20 cellular contexts compared by ENCODE assay signal in the genomic region with DNA sequence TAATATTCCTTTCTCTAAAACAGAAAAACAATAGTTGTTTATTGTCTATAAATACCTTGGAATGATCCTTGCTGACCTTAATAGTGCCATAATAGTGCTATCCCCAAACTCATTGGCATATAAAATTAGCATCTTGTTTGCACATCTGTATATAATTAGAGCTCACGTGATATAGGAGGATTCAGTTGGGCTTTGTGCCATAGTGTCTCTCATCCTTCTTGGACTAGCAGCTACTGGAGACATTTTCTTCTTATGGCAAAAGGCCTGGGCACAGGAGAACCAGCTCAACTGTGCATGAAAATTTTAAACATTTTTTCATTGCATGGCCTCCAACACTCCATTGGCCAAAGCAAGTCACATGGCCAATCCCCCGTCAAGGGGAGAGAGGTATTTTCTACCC.
A peak's percentile ranks its signal among the peaks of the same experiment; 100 is the strongest.
DNase-seq lines count a peak whose midpoint lies in the region; ATAC-seq and TF ChIP-seq lines count a peak whose summit lies in the region.
"Had no signal": no experiment of that assay in that cellular context is flagged by ENCODE, and none has a peak within 500 bp of the region (broad histone marks: within the 10 kb centered on the region; RNA-seq: fewer than 3 reads in every experiment).

No MANE protein-coding gene starts in this region.

- H3K36me3 ChIP-seq in hepatocyte (replicated peaks; ENCODE audit: insufficient read depth, low read depth) = no peaks in the 10 kb centered on the region
- H3K36me3 ChIP-seq: HAP-1, MG63, Peyer's patch had no signal

- POLR2A ChIA-PET in MCF 10A (lab: Yijun Ruan, JAX) = no interaction called here

- H3K27ac Mint-ChIP-seq in HFFc6 (peak overlapping the region; percentile 70), MCF 10A (ENCODE audit: low read depth, unreplicated experiment) (no peak overlapping the region), natural killer cell (no peak overlapping the region)
- H3K27ac Mint-ChIP-seq: CD8-positive, alpha-beta T cell; T-helper 17 cell had no signal

- H3K9me3 Mint-ChIP-seq in HFFc6 = peaks cover 9% of the 10 kb centered on the region
- peaks cover 8% of the 10 kb centered on the region for H3K9me3 Mint-ChIP-seq in MCF 10A (ENCODE audit: unreplicated experiment)
- peaks cover 6 to 25% of the 10 kb centered on the region in 2 donors for H3K9me3 Mint-ChIP-seq in natural killer cell

- no peak overlapping the region for H3K4me3 ChIP-seq in hepatocyte
- H3K4me3 ChIP-seq: GM12878, HAP-1, MG63, Peyer's patch had no signal

- H3K27me3 Mint-ChIP-seq in HFFc6 (ENCODE audit: insufficient read depth) (no peaks in the 10 kb centered on the region), MCF 10A (ENCODE audit: insufficient read depth, unreplicated experiment) (no peaks in the 10 kb centered on the region), natural killer cell (ENCODE audit: low read depth in 2 of 2) (no peaks in the 10 kb centered on the region)
- H3K27me3 Mint-ChIP-seq: T-helper 17 cell had no signal

- no TSS peak for BruUV-seq in MCF 10A (replicated peaks; lab: Mats Ljungman, UMichigan)

- intact Hi-C loops in MCF 10A (cut with micrococcal nuclease) (no loop called here), natural killer cell (cut with micrococcal nuclease) (no loop called here)

- peak overlapping the region; percentile 71 for H3K27ac ChIP-seq in VCaP
- peak overlapping the region; percentile 66 for H3K27ac ChIP-seq in hepatocyte
- H3K27ac ChIP-seq: Peyer's patch had no signal

- DNase-seq in EH (ENCODE audit: low read depth) (peak; percentile 51), HFFc6 (no peak), hepatocyte (ENCODE audit: low spot score) (no peak), MCF 10A (ENCODE audit: unreplicated experiment) (no peak), natural killer cell (no peak)
- DNase-seq: C1 segment of cervical spinal cord; CD8-positive, alpha-beta T cell; Karpas-422; MG63; NCI-H1417 treated with DMSO at 0.1 percent for 48 hours; NCI-H187; NK-92 treated with Interleukin-12 subunit alpha and Interleukin-12 subunit beta, amount 100 ng/mL, for 24 hours; Peyer's patch; SW 1271; T-helper 17 cell had no signal

- H3K4me1 ChIP-seq in hepatocyte (ENCODE audit: insufficient read depth) = peaks cover 19% of the 10 kb centered on the region
- H3K4me1 ChIP-seq: HAP-1, Peyer's patch had no signal

- TF ChIP-seq CTCF in HFFc6 (IDR thresholded peaks at IDR 0.05) (no peak), VCaP (conservative IDR thresholded peaks at IDR 0.05) (no peak), hepatocyte (IDR thresholded peaks at IDR 0.05; ENCODE audit: poor library complexity) (no peak), MCF 10A (IDR thresholded peaks at IDR 0.05; ENCODE audit: unreplicated experiment) (no peak), natural killer cell (IDR thresholded peaks at IDR 0.05) (no peak)

- peaks cover 9% of the 10 kb centered on the region for H3K36me3 Mint-ChIP-seq in HFFc6 (ENCODE audit: low read depth)
- no peaks in the 10 kb centered on the region for H3K36me3 Mint-ChIP-seq in MCF 10A (ENCODE audit: insufficient read depth, unreplicated experiment)
- H3K36me3 Mint-ChIP-seq in natural killer cell = peaks cover 8% of the 10 kb centered on the region
- H3K36me3 Mint-ChIP-seq: CD8-positive, alpha-beta T cell had no signal

- H3K4me2 ChIP-seq in hepatocyte = no peak overlapping the region

- no peaks in the 10 kb centered on the region for H3K79me2 ChIP-seq in hepatocyte

- H3K4me1 Mint-ChIP-seq in HFFc6 (ENCODE audit: low read depth) (peaks cover 53% of the 10 kb centered on the region), MCF 10A (ENCODE audit: insufficient read depth, unreplicated experiment) (peaks cover 26% of the 10 kb centered on the region), natural killer cell (no peaks in the 10 kb centered on the region)
- H3K4me1 Mint-ChIP-seq: T-helper 17 cell had no signal

- H2AFZ ChIP-seq in hepatocyte = no peak overlapping the region

- CTCF ChIA-PET in MCF 10A (lab: Yijun Ruan, JAX) = no interaction called here

- H3K4me3 Mint-ChIP-seq in HFFc6 = peak overlapping the region; percentile 8; the same call in 1 of the 2 replicates
- H3K4me3 Mint-ChIP-seq in MCF 10A (ENCODE audit: unreplicated experiment) = no peak overlapping the region
- H3K4me3 Mint-ChIP-seq in natural killer cell = no peak overlapping the region
- H3K4me3 Mint-ChIP-seq: CD8-positive, alpha-beta T cell; T-helper 17 cell had no signal

- no peak for ATAC-seq in HG02678 (IDR thresholded peaks at IDR 0.05; ENCODE audit: unreplicated experiment)
- no peak for ATAC-seq in natural killer cell
- ATAC-seq: CD8-positive, alpha-beta T cell; GM12878; Right ventricle myocardium inferior; T-helper 17 cell had no signal

- WGBS in hepatocyte (ENCODE audit: low lambda C conversion rate, missing lambda C conversion rate) = 69% methylated on average over 2 of the region's 2 CpGs

- H3K9me2 ChIP-seq in hepatocyte (replicated peaks; ENCODE audit: insufficient read depth) = no peaks in the 10 kb centered on the region

- H3K27me3 ChIP-seq in hepatocyte = no peaks in the 10 kb centered on the region
- H3K27me3 ChIP-seq: MG63, Peyer's patch had no signal

- H4K20me1 ChIP-seq in hepatocyte (ENCODE audit: insufficient read depth, poor library complexity, severe bottlenecking) = no peaks in the 10 kb centered on the region

- H3K9me3 ChIP-seq in hepatocyte (ENCODE audit: low read depth) = no peaks in the 10 kb centered on the region
- H3K9me3 ChIP-seq: HAP-1, MG63, Peyer's patch had no signal
